8 cellular contexts compared by ENCODE assay signal in genomic region chr17:8153550-8153956, GRCh38. TPM values are rescaled to one million over a fixed set of nuclear protein-coding genes. Genes with fewer than 3 reads are reported as not detected.
A peak's percentile ranks its signal among the peaks of the same experiment; 100 is the strongest.
DNase-seq lines count a peak whose midpoint lies in the region; ATAC-seq and TF ChIP-seq lines count a peak whose summit lies in the region.

No MANE protein-coding gene starts in this region.

- H2AFZ ChIP-seq in IMR-90 (replicated peaks; ENCODE audit: low read length, poor library complexity), result peak overlapping the region; percentile 7

- no peak overlapping the region for H2BK20ac ChIP-seq in IMR-90 (ENCODE audit: low read depth, low read length)

- no peak overlapping the region; the same call in 1 of the 2 replicates for H2AK5ac ChIP-seq in IMR-90 (ENCODE audit: low read depth, low read length)

- H4K8ac ChIP-seq in IMR-90 (ENCODE audit: low read depth in 2 of 2, low read length in 2 of 2), result peak overlapping the region in 1 of 2 experiments; percentile 88; a peak in 1 of 4 replicates

- H2BK5ac ChIP-seq in IMR-90 (ENCODE audit: low read depth, low read length, poor library complexity, severe bottlenecking), result peak overlapping the region; percentile 73

- TF ChIP-seq CTCF in C4-2B (conservative IDR thresholded peaks at IDR 0.05), result no peak
- TF ChIP-seq CTCF in IMR-90 (conservative IDR thresholded peaks at IDR 0.05; ENCODE audit: low read depth, low read length), result no peak
- TF ChIP-seq CTCF in fibroblast of mammary gland (conservative IDR thresholded peaks at IDR 0.05; ENCODE audit: control insufficient read depth, insufficient read depth, low read depth, low read length), result no peak
- TF ChIP-seq CTCF in tibial nerve (IDR thresholded peaks at IDR 0.05), result no peak

- H3K27me3 Mint-ChIP-seq in naive thymus-derived CD4-positive, alpha-beta T cell, result no peaks in the 10 kb centered on the region

- dilution Hi-C loops in IMR-90 (cut with HindIII; ENCODE audit: low sequenced_read_pairs, unreplicated experiment), result no loop called here

- H3K56ac ChIP-seq in IMR-90 (ENCODE audit: extremely low read depth, insufficient read depth, low read length), result no peak overlapping the region

- H3K9ac ChIP-seq in IMR-90 (ENCODE audit: low read depth, low read length), result no peak overlapping the region

- in situ Hi-C loops in IMR-90 (cut with MboI; ENCODE audit: low sequenced_read_pairs), result loop anchor here (25.0 kb wide), 1 partner anchor 916 kb away; the partner anchor contains the start of genes DVL2, GABARAP and PHF23

- intact Hi-C loops in IMR-90 (cut with micrococcal nuclease), result no loop called here
- intact Hi-C loops in naive thymus-derived CD4-positive, alpha-beta T cell (cut with micrococcal nuclease), result loop anchor here (5.0 to 10.0 kb wide), 3 partner anchors 579 to 919 kb away; partner anchors contain the start of genes CD68 (in 1 of the 2), DVL2 (in 1 of the 2) and PHF23 (in 1 of the 2)

- no peak for TF ChIP-seq RAD21 in IMR-90 (IDR thresholded peaks at IDR 0.05; ENCODE audit: low read length)

- no peak overlapping the region for H2BK120ac ChIP-seq in IMR-90 (ENCODE audit: low read depth, low read length)

- DNase-seq in IMR-90, result peak; percentile 97
- peak; percentile 45 for DNase-seq in activated T-cell treated with anti-CD3 and anti-CD28 coated beads, Interleukin-2, amount 50 U/mL, for 1 hour
- DNase-seq in fibroblast of mammary gland (ENCODE audit: low read depth), result peak; percentile 99
- peak in 5 of 9 donors; percentile 33 to 73 (median 44) for DNase-seq in naive thymus-derived CD4-positive, alpha-beta T cell
- DNase-seq in tibial nerve (ENCODE audit: low spot score in 2 of 2), result peak; percentile 76 to 90
- no peak for DNase-seq in NCI-H1092 (lab: John Stamatoyannopoulos, UW)
- no peak for DNase-seq in stimulated activated effector memory CD8-positive, alpha-beta T cell treated with anti-CD3 and anti-CD28 coated beads, Interleukin-12 subunit alpha, Interleukin-12 subunit beta, amount 100 ng/mL, for 72 hours (ENCODE audit: low spot score in 2 of 2)

- peaks cover 22% of the 10 kb centered on the region for H3K9me1 ChIP-seq in IMR-90 (ENCODE audit: insufficient read depth, low read length)

- POLR2A ChIA-PET in IMR-90 (lab: Charles Lee; ENCODE audit: unreplicated experiment), result interaction anchor here (1.2 kb wide), 1 partner anchor 20 kb away, joined by 4 read pairs; no protein-coding TSS in a partner anchor
- POLR2A ChIA-PET in naive thymus-derived CD4-positive, alpha-beta T cell (lab: Charles Lee), result interaction anchor here (0.8 to 14.5 kb wide), 10 partner anchors 9 to 135 kb away, joined by 3 to 820 read pairs (median 10); partner anchors contain the start of genes BORCS6, CTC1, PFAS and RANGRF

- peak overlapping the region in 5 of 10 donors; percentile 80 to 95 (median 92) for H3K4me3 Mint-ChIP-seq in naive thymus-derived CD4-positive, alpha-beta T cell
- H3K4me3 Mint-ChIP-seq in stimulated activated effector memory CD8-positive, alpha-beta T cell treated with anti-CD3 and anti-CD28 coated beads, Interleukin-12 subunit alpha, Interleukin-12 subunit beta, amount 100 ng/mL, for 72 hours, result no peak overlapping the region

- TF ChIP-seq POLR2A in IMR-90 (IDR thresholded peaks at IDR 0.05; ENCODE audit: low read depth, low read length) (peak; percentile 8; the same call in 1 of the 2 replicates), tibial nerve (IDR thresholded peaks at IDR 0.05) (peak; percentile 49 to 79)

- peak overlapping the region; percentile 9; the same call in 1 of the 2 replicates for H4K91ac ChIP-seq in IMR-90 (ENCODE audit: insufficient read depth, low read depth, low read length)

- peak overlapping the region; percentile 35 for H3K4ac ChIP-seq in IMR-90 (ENCODE audit: low read depth, low read length)

- ATAC-seq in IMR-90 (ENCODE audit: low read depth), result peak; percentile 1
- no peak for ATAC-seq in naive thymus-derived CD4-positive, alpha-beta T cell
- no peak for ATAC-seq in stimulated activated effector memory CD8-positive, alpha-beta T cell treated with anti-CD3 and anti-CD28 coated beads, Interleukin-12 subunit alpha, Interleukin-12 subunit beta, amount 100 ng/mL, for 72 hours

- H3K4me3 ChIP-seq in IMR-90 (ENCODE audit: insufficient read depth, low read depth, low read length) (no peak overlapping the region), fibroblast of mammary gland (ENCODE audit: control insufficient read depth, low read depth, low read length) (peak overlapping the region; percentile 39), tibial nerve (peak overlapping the region; percentile 75 to 92 (median 86))
- H3K4me3 ChIP-seq in naive thymus-derived CD4-positive, alpha-beta T cell (ENCODE audit: low read length), result no peak overlapping the region

- H2AK9ac ChIP-seq in IMR-90 (replicated peaks; ENCODE audit: low read depth, low read length, poor library complexity), result no peak overlapping the region

- peak; percentile 84 to 89 for TF ChIP-seq EP300 in tibial nerve (IDR thresholded peaks at IDR 0.05)

- no peak overlapping the region for H2BK15ac ChIP-seq in IMR-90 (ENCODE audit: low read depth, low read length)

- 39% methylated on average over 5 of the region's 13 CpGs; no CpG with 5 or more reads in 1 of the 2 experiments for WGBS in IMR-90 (ENCODE audit: extremely low coverage in 2 of 2, insufficient read length in 1 of 2), 2 experiments
- WGBS in tibial nerve, 2 donors, result 2 to 12% methylated on average over 13 of the region's 13 CpGs

- no TSS peak for BruUV-seq in IMR-90 (replicated peaks; lab: Mats Ljungman, UMichigan)

- H3K4me1 Mint-ChIP-seq in naive thymus-derived CD4-positive, alpha-beta T cell, result peaks cover 4 to 64% (median 47%) of the 10 kb centered on the region in 7 donors
- peaks cover 13% of the 10 kb centered on the region for H3K4me1 Mint-ChIP-seq in stimulated activated effector memory CD8-positive, alpha-beta T cell treated with anti-CD3 and anti-CD28 coated beads, Interleukin-12 subunit alpha, Interleukin-12 subunit beta, amount 100 ng/mL, for 72 hours

- H3K14ac ChIP-seq in IMR-90 (replicated peaks; ENCODE audit: low read depth, low read length), result no peak overlapping the region

- H3K27ac Mint-ChIP-seq in naive thymus-derived CD4-positive, alpha-beta T cell, result peak overlapping the region in 1 of 9 donors; percentile 96
- no peak overlapping the region for H3K27ac Mint-ChIP-seq in stimulated activated effector memory CD8-positive, alpha-beta T cell treated with anti-CD3 and anti-CD28 coated beads, Interleukin-12 subunit alpha, Interleukin-12 subunit beta, amount 100 ng/mL, for 72 hours

- H3K23ac ChIP-seq in IMR-90 (ENCODE audit: low read depth, low read length), result no peak overlapping the region; the same call in 1 of the 2 replicates

- H4K20me1 ChIP-seq in IMR-90 (ENCODE audit: insufficient read depth, low read length), result peaks cover 11% of the 10 kb centered on the region

- peaks cover 3 to 40% of the 10 kb centered on the region in 2 experiments; a peak in 2 of 4 replicates for H3K79me1 ChIP-seq in IMR-90 (ENCODE audit: low read depth in 1 of 2, low read length in 2 of 2)

- H3K4me1 ChIP-seq in IMR-90 (ENCODE audit: control insufficient read depth, insufficient read depth, low read length) (peaks cover 23% of the 10 kb centered on the region), tibial nerve (peaks cover 3 to 52% (median 40%) of the 10 kb centered on the region in 4 donors)
- peaks cover 59 to 64% of the 10 kb centered on the region in 2 donors for H3K4me1 ChIP-seq in naive thymus-derived CD4-positive, alpha-beta T cell (ENCODE audit: control insufficient read depth in 2 of 2, insufficient read depth in 2 of 2, low read length in 2 of 2)

- H3K18ac ChIP-seq in IMR-90 (ENCODE audit: low read depth, low read length), result no peak overlapping the region

- H3K9me3 ChIP-seq in IMR-90 (ENCODE audit: control insufficient read depth, insufficient read depth, low read length) (no peaks in the 10 kb centered on the region), tibial nerve (no peaks in the 10 kb centered on the region)
- H3K9me3 ChIP-seq in naive thymus-derived CD4-positive, alpha-beta T cell (ENCODE audit: control insufficient read depth in 2 of 3, low read length in 3 of 3), result no peaks in the 10 kb centered on the region

- peaks cover 0 to 13% (median 0%) of the 10 kb centered on the region in 11 donors for H3K9me3 Mint-ChIP-seq in naive thymus-derived CD4-positive, alpha-beta T cell
- H3K9me3 Mint-ChIP-seq in stimulated activated effector memory CD8-positive, alpha-beta T cell treated with anti-CD3 and anti-CD28 coated beads, Interleukin-12 subunit alpha, Interleukin-12 subunit beta, amount 100 ng/mL, for 72 hours, result no peaks in the 10 kb centered on the region

- H3K36me3 ChIP-seq in IMR-90 (ENCODE audit: control insufficient read depth, insufficient read depth, low read length), result peaks cover 14% of the 10 kb centered on the region
- peaks cover 10 to 26% (median 16%) of the 10 kb centered on the region in 3 experiments for H3K36me3 ChIP-seq in naive thymus-derived CD4-positive, alpha-beta T cell (ENCODE audit: control insufficient read depth in 2 of 3, insufficient read depth in 3 of 3, low read length in 3 of 3)
- H3K36me3 ChIP-seq in tibial nerve, result peaks cover 11 to 27% (median 15%) of the 10 kb centered on the region in 3 donors

- H3K36me3 Mint-ChIP-seq in naive thymus-derived CD4-positive, alpha-beta T cell, result peaks cover 0 to 9% (median 5%) of the 10 kb centered on the region in 5 donors
- peaks cover 8% of the 10 kb centered on the region for H3K36me3 Mint-ChIP-seq in stimulated activated effector memory CD8-positive, alpha-beta T cell treated with anti-CD3 and anti-CD28 coated beads, Interleukin-12 subunit alpha, Interleukin-12 subunit beta, amount 100 ng/mL, for 72 hours

- H3K27me3 ChIP-seq in IMR-90 (ENCODE audit: control insufficient read depth, insufficient read depth, low read length) (no peaks in the 10 kb centered on the region), tibial nerve (no peaks in the 10 kb centered on the region)
- no peaks in the 10 kb centered on the region for H3K27me3 ChIP-seq in naive thymus-derived CD4-positive, alpha-beta T cell (ENCODE audit: control insufficient read depth in 2 of 2, insufficient read depth in 2 of 2, low read length in 2 of 2)

- CTCF ChIA-PET in IMR-90 (lab: Yijun Ruan, JAX), result no interaction called here
- CTCF ChIA-PET in naive thymus-derived CD4-positive, alpha-beta T cell (lab: Charles Lee), result interaction anchor here (1.0 kb wide), 1 partner anchor 15 kb away, joined by 4 read pairs; no protein-coding TSS in a partner anchor

- H3K27ac ChIP-seq in C4-2B, result peak overlapping the region; percentile 76
- peak overlapping the region; percentile 81 for H3K27ac ChIP-seq in IMR-90 (ENCODE audit: insufficient read depth, low read length)
- peak overlapping the region; percentile 95 for H3K27ac ChIP-seq in naive thymus-derived CD4-positive, alpha-beta T cell (ENCODE audit: low read depth, low read length)
- peak overlapping the region; percentile 98 to 100 (median 100) for H3K27ac ChIP-seq in tibial nerve

- no peak overlapping the region for H4K5ac ChIP-seq in IMR-90 (ENCODE audit: low read depth, low read length)

- no peak overlapping the region for H3K4me2 ChIP-seq in IMR-90 (ENCODE audit: low read depth, low read length)

RNA-seq across cellular contexts. Expression of gene PER1, which starts 1.3 kb away (rescaled TPM):
- total RNA-seq in IMR-90 (2012; rRNA removed), result 1.7 and 3.4 TPM in 2 replicates
- polyA plus RNA-seq in IMR-90 (2012; rRNA removed), result 10.5 and 11.5 TPM in 2 replicates
- 4.8 and 6.2 TPM in 2 replicates for polyA plus RNA-seq in IMR-90 (2012; cell fraction: cytosol; rRNA removed)
- polyA plus RNA-seq in IMR-90 (2012; cell fraction: nucleus; rRNA removed; ENCODE audit: low replicate concordance), result 230 and 249 TPM in 2 replicates
- total RNA-seq in naive thymus-derived CD4-positive, alpha-beta T cell, result 1,000 to 10,000 TPM in 2 of 5 experiments, 10 to 100 TPM in 3; 40.1 to 1,786 (median 95.0) TPM
- polyA plus RNA-seq in naive thymus-derived CD4-positive, alpha-beta T cell, result 10 to 100 TPM in 1 of 2 donors, 1 to 10 TPM in 1; 7.9 to 12.1 TPM
- 100 to 1,000 TPM; 157 to 328 (median 204) TPM for total RNA-seq in tibial nerve

RNA-seq across cellular contexts. Expression of gene VAMP2, which starts 9.2 kb away (rescaled TPM):
- total RNA-seq in IMR-90 (2012; rRNA removed) (2.2 and 2.3 TPM in 2 replicates), tibial nerve (10 to 100 TPM; 48.0 to 72.1 (median 59.0) TPM)
- 27.3 and 33.3 TPM in 2 replicates for polyA plus RNA-seq in IMR-90 (2012; rRNA removed)
- 14.0 and 29.1 TPM in 2 replicates for polyA plus RNA-seq in IMR-90 (2012; cell fraction: cytosol; rRNA removed)
- 68.1 and 141 TPM in 2 replicates for polyA plus RNA-seq in IMR-90 (2012; cell fraction: nucleus; rRNA removed; ENCODE audit: low replicate concordance)
- 100 to 1,000 TPM in 4 of 5 experiments, 10 to 100 TPM in 1; 87.1 to 256 (median 210) TPM for total RNA-seq in naive thymus-derived CD4-positive, alpha-beta T cell
- polyA plus RNA-seq in naive thymus-derived CD4-positive, alpha-beta T cell, result 10 to 100 TPM; 75.0 to 75.1 TPM

RNA-seq across cellular contexts. Expression of gene TMEM107, which starts 22.6 kb away (rescaled TPM):
- 14.3 and 60.3 TPM in 2 replicates for total RNA-seq in IMR-90 (2012; rRNA removed)
- polyA plus RNA-seq in IMR-90 (2012; rRNA removed), result 12.9 and 13.4 TPM in 2 replicates
- 5.7 and 11.7 TPM in 2 replicates for polyA plus RNA-seq in IMR-90 (2012; cell fraction: cytosol; rRNA removed)
- 8.7 and 10.5 TPM in 2 replicates for polyA plus RNA-seq in IMR-90 (2012; cell fraction: nucleus; rRNA removed; ENCODE audit: low replicate concordance)
- total RNA-seq in naive thymus-derived CD4-positive, alpha-beta T cell, result 10 to 100 TPM; 23.1 to 49.7 (median 26.5) TPM
- 10 to 100 TPM; 40.4 to 45.9 TPM for polyA plus RNA-seq in naive thymus-derived CD4-positive, alpha-beta T cell
- 10 to 100 TPM; 28.2 to 47.1 (median 38.2) TPM for total RNA-seq in tibial nerve

RNA-seq across cellular contexts. Expression of gene HES7, which starts 29.6 kb away (rescaled TPM):
- total RNA-seq in IMR-90 (2012; rRNA removed), result not detected in 2 replicates
- 0.43 and 0.56 TPM in 2 replicates for polyA plus RNA-seq in IMR-90 (2012; rRNA removed)
- 0.66 and 1.9 TPM in 2 replicates for polyA plus RNA-seq in IMR-90 (2012; cell fraction: cytosol; rRNA removed)
- polyA plus RNA-seq in IMR-90 (2012; cell fraction: nucleus; rRNA removed; ENCODE audit: low replicate concordance), result 1.8 and 4.2 TPM in 2 replicates
- under 1 TPM; 0.22 to 0.98 (median 0.41) TPM for total RNA-seq in naive thymus-derived CD4-positive, alpha-beta T cell
- not detected for polyA plus RNA-seq in naive thymus-derived CD4-positive, alpha-beta T cell
- 1 to 10 TPM in 1 of 4 donors, not detected in 3; 2.1 TPM for total RNA-seq in tibial nerve

RNA-seq across cellular contexts. Expression of gene ALOXE3, which starts 35.2 kb away (rescaled TPM):
- under 0.01 TPM in 2 replicates for total RNA-seq in IMR-90 (2012; rRNA removed)
- polyA plus RNA-seq in IMR-90 (2012; rRNA removed), result 0.19 and 0.26 TPM in 2 replicates
- polyA plus RNA-seq in IMR-90 (2012; cell fraction: cytosol; rRNA removed), result 0.06 and 0.19 TPM in 2 replicates
- polyA plus RNA-seq in IMR-90 (2012; cell fraction: nucleus; rRNA removed; ENCODE audit: low replicate concordance), result 0.52 and 0.83 TPM in 2 replicates
- 1 to 10 TPM in 1 of 5 experiments, under 1 TPM in 3, not detected in 1; 0.22 to 1.6 (median 0.75) TPM for total RNA-seq in naive thymus-derived CD4-positive, alpha-beta T cell
- 1 to 10 TPM in 1 of 2 donors, under 1 TPM in 1; 0.11 to 1.6 TPM for polyA plus RNA-seq in naive thymus-derived CD4-positive, alpha-beta T cell
- not detected for total RNA-seq in tibial nerve

Comparison
In these comparisons a context has a peak if more than half of its experiments do, and no peak if none do; other contexts are left out.
1. DNase-seq: peak in IMR-90 (single experiment), activated T-cell treated with anti-CD3 and anti-CD28 coated beads, Interleukin-2, amount 50 U/mL, for 1 hour (single experiment), fibroblast of mammary gland (single experiment), naive thymus-derived CD4-positive, alpha-beta T cell (5 of 9) and tibial nerve (2 of 2); none in NCI-H1092 (single experiment) and stimulated activated effector memory CD8-positive, alpha-beta T cell treated with anti-CD3 and anti-CD28 coated beads, Interleukin-12 subunit alpha, Interleukin-12 subunit beta, amount 100 ng/mL, for 72 hours (0 of 2).
2. H3K4me3 ChIP-seq: peak in fibroblast of mammary gland (single experiment) and tibial nerve (4 of 4); none in IMR-90 (single experiment) and naive thymus-derived CD4-positive, alpha-beta T cell (single experiment).
3. RNA of gene VAMP2, which starts 9.2 kb away (total RNA-seq): 87.1 to 256 TPM in naive thymus-derived CD4-positive, alpha-beta T cell and 48.0 to 72.1 TPM in tibial nerve; 2.2 to 2.3 TPM in IMR-90; every median in the first group is over 10 times any median in the second.
4. Peak in every context shown above with its lines, with median percentiles within 50 percentile points of each other: H3K27ac ChIP-seq.